Comparison of ENCODE assay signal across 26 cellular contexts in the genomic region with DNA sequence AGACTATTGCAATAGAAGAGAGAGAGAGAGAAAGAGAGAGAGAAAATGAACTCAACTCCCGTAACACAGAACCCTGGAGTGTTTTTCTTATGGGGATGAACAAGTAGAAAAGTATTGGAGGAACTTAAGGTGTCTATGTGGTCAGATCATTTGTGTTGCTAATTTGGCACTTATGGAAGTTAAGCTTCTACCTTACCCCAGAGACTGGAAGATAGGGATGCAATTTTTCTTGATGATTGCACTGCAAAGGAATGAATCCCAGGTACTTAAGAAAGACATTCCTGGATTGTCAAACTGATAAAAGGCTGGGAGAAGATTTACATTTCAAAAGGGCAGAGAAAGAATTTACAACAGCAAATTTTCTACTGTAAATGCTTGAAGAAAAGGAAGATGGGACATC.
"Had no signal": no experiment of that assay in that cellular context is flagged by ENCODE, and none has a peak within 500 bp of the region (broad histone marks: within the 10 kb centered on the region; RNA-seq: fewer than 3 reads in every experiment).

No MANE protein-coding gene starts in this region.

- DNase-seq: activated CD4-positive, alpha-beta T cell treated with anti-CD3 and anti-CD28 coated beads, Interleukin-2, amount 10 ng/mL, durations not matched to agents 7 days and 5 days; activated CD4-positive, CD25-positive, alpha-beta regulatory T cell treated with anti-CD3 and anti-CD28 coated beads, Interleukin-2, amount 50 U/mL, for 72 hours; activated CD8-positive, alpha-beta memory T cell treated with anti-CD3 and anti-CD28 coated beads, Interleukin-2, amount 10 ng/mL, durations not matched to agents 7 days and 5 days; activated CD8-positive, alpha-beta T cell treated with anti-CD3 and anti-CD28 coated beads for 36 hours; activated gamma-delta T cell treated with Interleukin-2 at 50 U/mL for 16 hours; activated T-cell treated with anti-CD3 and anti-CD28 coated beads for 4 hours; central memory CD4-positive, alpha-beta T cell; dermis blood vessel endothelial cell; effector CD8-positive, alpha-beta T cell; foreskin melanocyte; kidney; lower lobe of right lung; natural killer cell; stimulated activated CD4-positive, alpha-beta T cell treated with anti-CD3 and anti-CD28 coated beads, Interleukin-2, amount 100 ng/mL, for 48 hours; stimulated activated CD8-positive, alpha-beta memory T cell treated with anti-CD3 and anti-CD28 coated beads, Interleukin-4, amount 100 ng/mL, for 48 hours; stimulated activated naive B cell treated with anti-CD40 and anti-IgM and Interleukin-4, amounts not matched to agents 10 μg/mL and 1 μg/mL and 100 μg/mL, for 72 hours; T-cell; testis had no signal

- H3K4me3 ChIP-seq: ascending aorta, lower lobe of right lung, prostate gland, testis had no signal

- H3K27me3 ChIP-seq: ascending aorta, testis had no signal

- FAIRE-seq: kidney had no signal

- ATAC-seq: activated CD8-positive, alpha-beta memory T cell treated with anti-CD3 and anti-CD28 coated beads, Interleukin-2, amount 10 ng/mL, durations not matched to agents 7 days and 5 days; activated CD8-positive, alpha-beta T cell treated with anti-CD3 and anti-CD28 coated beads for 36 hours; left lobe of liver; lower lobe of right lung; natural killer cell; stimulated activated naive B cell treated with anti-CD40 and anti-IgM and Interleukin-4, amounts not matched to agents 10 μg/mL and 1 μg/mL and 100 μg/mL, for 72 hours; T-cell had no signal

- H3K36me3 ChIP-seq: ascending aorta, lower lobe of right lung, prostate gland had no signal

- H3K36me3 Mint-ChIP-seq: activated CD8-positive, alpha-beta memory T cell treated with anti-CD3 and anti-CD28 coated beads, Interleukin-2, amount 10 ng/mL, durations not matched to agents 7 days and 5 days; activated naive CD4-positive, alpha-beta T cell treated with anti-CD3 and anti-CD28 coated beads, Interleukin-2, amount 50 U/mL, for 24 hours; natural killer cell; stimulated activated naive B cell treated with anti-CD40 and anti-IgM and Interleukin-4, amounts not matched to agents 10 μg/mL and 1 μg/mL and 100 μg/mL, for 72 hours; T-cell; type B pancreatic cell had no signal

- H3K27ac Mint-ChIP-seq: activated CD4-positive, alpha-beta T cell treated with anti-CD3 and anti-CD28 coated beads, Interleukin-2, amount 10 ng/mL, durations not matched to agents 7 days and 5 days; activated CD8-positive, alpha-beta memory T cell treated with anti-CD3 and anti-CD28 coated beads, Interleukin-2, amount 10 ng/mL, durations not matched to agents 7 days and 5 days; activated CD8-positive, alpha-beta T cell treated with anti-CD3 and anti-CD28 coated beads for 36 hours; activated naive CD4-positive, alpha-beta T cell treated with anti-CD3 and anti-CD28 coated beads, Interleukin-2, amount 50 U/mL, for 24 hours; activated T-helper 1 cell treated with anti-CD3 and anti-CD28 coated beads, Interleukin-12 subunit alpha, Interleukin-12 subunit beta, Interleukin-2, Interleukin-4 antibody, amounts not matched to agents 30 ng/mL and 10 ng/mL and 1 ng/mL, durations not matched to agents 14 hours and 24 hours and 36 hours; natural killer cell; stimulated activated naive B cell treated with anti-CD40 and anti-IgM and Interleukin-4, amounts not matched to agents 10 μg/mL and 1 μg/mL and 100 μg/mL, for 72 hours; T-cell; T-helper 2 cell treated with Interferon-gamma antibody and Interleukin-4, amounts not matched to agents 5 μg/mL and 100 μg/mL, for 36 hours; type B pancreatic cell had no signal

- H3K4me1 ChIP-seq: ascending aorta, lower lobe of right lung, prostate gland, testis had no signal

- H3K27ac ChIP-seq: ascending aorta, lower lobe of right lung, prostate gland, testis, VCaP had no signal

- H3K9me3 ChIP-seq: ascending aorta, lower lobe of right lung, prostate gland, testis had no signal

- H3K9me3 Mint-ChIP-seq: activated CD4-positive, alpha-beta T cell treated with anti-CD3 and anti-CD28 coated beads, Interleukin-2, amount 10 ng/mL, durations not matched to agents 7 days and 5 days; activated CD8-positive, alpha-beta T cell treated with anti-CD3 and anti-CD28 coated beads for 36 hours; activated T-helper 1 cell treated with anti-CD3 and anti-CD28 coated beads, Interleukin-12 subunit alpha, Interleukin-12 subunit beta, Interleukin-2, Interleukin-4 antibody, amounts not matched to agents 30 ng/mL and 10 ng/mL and 1 ng/mL, durations not matched to agents 14 hours and 24 hours and 36 hours; T-helper 2 cell treated with Interferon-gamma antibody and Interleukin-4, amounts not matched to agents 5 μg/mL and 100 μg/mL, for 36 hours had no signal
